Comparison of ENCODE assay signal across 11 cellular contexts in genomic region chr14:90556050-90556477, GRCh38.
DNase-seq lines count a peak whose midpoint lies in the region; ATAC-seq, FAIRE-seq and TF ChIP-seq lines count a peak whose summit lies in the region.
"Had no signal": no experiment of that assay in that cellular context is flagged by ENCODE, and none has a peak within 500 bp of the region (broad histone marks: within the 10 kb centered on the region; RNA-seq: fewer than 3 reads in every experiment).

No MANE protein-coding gene starts in this region.

- peak overlapping the region; percentile 22 for H3K9ac ChIP-seq in HUES6 (ENCODE audit: low read length)
- peak overlapping the region in 1 of 2 donors; percentile 31 for H3K9ac ChIP-seq in kidney (ENCODE audit: low read length in 2 of 2)

- intact Hi-C loops in kidney (cut with DNase I): no loop called here

- H3K4me1 ChIP-seq in HUES6 (ENCODE audit: control insufficient read depth, insufficient read depth, low read length): peaks cover 18% of the 10 kb centered on the region
- H3K4me1 ChIP-seq in kidney (ENCODE audit: control insufficient read depth in 1 of 2, insufficient read depth in 1 of 2, low read depth in 1 of 2, low read length in 2 of 2): peaks cover 3 to 10% of the 10 kb centered on the region in 2 donors
- H3K4me1 ChIP-seq: SJSA1 had no signal

- H3K9me3 ChIP-seq in HUES6 (ENCODE audit: control insufficient read depth, insufficient read depth, low read depth, low read length) (no peaks in the 10 kb centered on the region), kidney (ENCODE audit: control insufficient read depth in 1 of 2, low read length in 2 of 2) (no peaks in the 10 kb centered on the region)
- H3K9me3 ChIP-seq: SJSA1 had no signal

- peaks cover 3% of the 10 kb centered on the region for H3K27me3 Mint-ChIP-seq in activated naive CD4-positive, alpha-beta T cell treated with anti-CD3 and anti-CD28 coated beads, Interleukin-2, amount 10 ng/mL, durations not matched to agents 7 days and 5 days
- H3K27me3 Mint-ChIP-seq: central memory CD8-positive, alpha-beta T cell had no signal

- H3K4me3 Mint-ChIP-seq in activated naive CD4-positive, alpha-beta T cell treated with anti-CD3 and anti-CD28 coated beads, Interleukin-2, amount 10 ng/mL, durations not matched to agents 7 days and 5 days: no peak overlapping the region
- H3K4me3 Mint-ChIP-seq: central memory CD8-positive, alpha-beta T cell had no signal

- H3K36me3 Mint-ChIP-seq in activated naive CD4-positive, alpha-beta T cell treated with anti-CD3 and anti-CD28 coated beads, Interleukin-2, amount 10 ng/mL, durations not matched to agents 7 days and 5 days: no peaks in the 10 kb centered on the region

- no peaks in the 10 kb centered on the region for H3K9me3 Mint-ChIP-seq in activated naive CD4-positive, alpha-beta T cell treated with anti-CD3 and anti-CD28 coated beads, Interleukin-2, amount 10 ng/mL, durations not matched to agents 7 days and 5 days
- H3K9me3 Mint-ChIP-seq: central memory CD8-positive, alpha-beta T cell had no signal

- no peak overlapping the region for H3K27ac ChIP-seq in HUES6 (ENCODE audit: low read depth, low read length)
- peak overlapping the region; percentile 5 to 41 for H3K27ac ChIP-seq in kidney (ENCODE audit: low read depth in 2 of 2, low read length in 2 of 2)
- H3K27ac ChIP-seq: SJSA1, skin epidermis had no signal

- H3K4me3 ChIP-seq in HUES6 (ENCODE audit: low read depth, low read length): peak overlapping the region; percentile 16; the same call in 1 of the 2 replicates
- peak overlapping the region; percentile 6 to 48 for H3K4me3 ChIP-seq in kidney (ENCODE audit: low read length in 2 of 2)
- peak overlapping the region; percentile 32 for H3K4me3 ChIP-seq in retinal pigment epithelial cell (ENCODE audit: low read length)
- H3K4me3 ChIP-seq: SJSA1, skin epidermis had no signal

- no peak for FAIRE-seq in kidney (lab: Jason Lieb, UNC)
- FAIRE-seq in D721Med (lab: Jason Lieb, UNC): no peak

- H3K27ac Mint-ChIP-seq in activated naive CD4-positive, alpha-beta T cell treated with anti-CD3 and anti-CD28 coated beads, Interleukin-2, amount 10 ng/mL, durations not matched to agents 7 days and 5 days: no peak overlapping the region

- H3K4me1 Mint-ChIP-seq in activated naive CD4-positive, alpha-beta T cell treated with anti-CD3 and anti-CD28 coated beads, Interleukin-2, amount 10 ng/mL, durations not matched to agents 7 days and 5 days: no peaks in the 10 kb centered on the region
- H3K4me1 Mint-ChIP-seq: central memory CD8-positive, alpha-beta T cell had no signal

- H3K27me3 ChIP-seq in HUES6 (ENCODE audit: control insufficient read depth, insufficient read depth, low read length): no peaks in the 10 kb centered on the region
- H3K27me3 ChIP-seq: SJSA1 had no signal

- no peak for ATAC-seq in HG03108 (IDR thresholded peaks at IDR 0.05; ENCODE audit: unreplicated experiment)

- DNase-seq in cerebellum (ENCODE audit: low spot score) (peak; percentile 79), kidney (peak; percentile 78), retinal pigment epithelial cell (ENCODE audit: low read depth) (no peak), DMS153 (lab: John Stamatoyannopoulos, UW) (no peak), D721Med (ENCODE audit: insufficient read length, low spot score) (no peak)
- no peak for DNase-seq in activated naive CD4-positive, alpha-beta T cell treated with anti-CD3 and anti-CD28 coated beads, Interleukin-2, amount 10 ng/mL, durations not matched to agents 7 days and 5 days

- CTCF ChIA-PET in activated naive CD4-positive, alpha-beta T cell treated with anti-CD3 and anti-CD28 coated beads, Interleukin-2, amount 10 ng/mL, durations not matched to agents 7 days and 5 days (lab: Charles Lee): no interaction called here

- H3K36me3 ChIP-seq in HUES6 (ENCODE audit: control insufficient read depth, insufficient read depth, low read length) (no peaks in the 10 kb centered on the region), kidney (ENCODE audit: control insufficient read depth in 1 of 2, insufficient read depth in 2 of 2, low read length in 2 of 2) (no peaks in the 10 kb centered on the region)
- H3K36me3 ChIP-seq: SJSA1 had no signal

- no peak for TF ChIP-seq CTCF in kidney (IDR thresholded peaks at IDR 0.05; ENCODE audit: borderline replicate concordance, extremely low read depth, insufficient read depth)
- TF ChIP-seq CTCF in retinal pigment epithelial cell (conservative IDR thresholded peaks at IDR 0.05; ENCODE audit: low read depth, low read length): no peak
- no peak for TF ChIP-seq CTCF in D721Med (IDR thresholded peaks at IDR 0.05; ENCODE audit: insufficient read depth, missing control alignments)

Comparison
In these comparisons a context has a peak if more than half of its experiments do, and no peak if none do; other contexts are left out.
1. DNase-seq: peak in cerebellum (single experiment) and kidney (single experiment); none in retinal pigment epithelial cell (single experiment), activated naive CD4-positive, alpha-beta T cell treated with anti-CD3 and anti-CD28 coated beads, Interleukin-2, amount 10 ng/mL, durations not matched to agents 7 days and 5 days (single experiment), DMS153 (single experiment) and D721Med (single experiment).
2. Peak in every context shown above with its lines, with median percentiles within 50 percentile points of each other: H3K4me3 ChIP-seq.